ENCODE assay signal across 35 cellular contexts in genomic region chr7:151920533-151920932, GRCh38. TPM values are rescaled to one million over a fixed set of nuclear protein-coding genes. Genes with fewer than 3 reads are reported as not detected.
"Had no signal": no experiment of that assay in that cellular context is flagged by ENCODE, and none has a peak within 500 bp of the region (broad histone marks: within the 10 kb centered on the region; RNA-seq: fewer than 3 reads in every experiment).

No MANE protein-coding gene starts in this region.

- H3K4me1 Mint-ChIP-seq: mesothelial cell of epicardium had no signal

- H3K4me3 Mint-ChIP-seq: mesothelial cell of epicardium; naive thymus-derived CD8-positive, alpha-beta T cell; nephron progenitor cell; stimulated activated naive B cell treated with anti-CD40 and anti-IgM and Interleukin-4, amounts not matched to agents 10 μg/mL and 1 μg/mL and 100 μg/mL, for 72 hours; stimulated activated naive CD8-positive, alpha-beta T cell treated with anti-CD3 and anti-CD28 coated beads, Interleukin-15, Interleukin-2, amounts not matched to agents 100 ng/mL and 50 ng/mL, for 24 hours had no signal

- H3K27ac Mint-ChIP-seq: mesothelial cell of epicardium; nephron progenitor cell; stimulated activated naive B cell treated with anti-CD40 and anti-IgM and Interleukin-4, amounts not matched to agents 10 μg/mL and 1 μg/mL and 100 μg/mL, for 72 hours had no signal

- H3K36me3 Mint-ChIP-seq: mesothelial cell of epicardium; naive thymus-derived CD8-positive, alpha-beta T cell had no signal

- ATAC-seq: foreskin keratinocyte; gastroesophageal sphincter; heart left ventricle; left cardiac atrium; left lung; naive thymus-derived CD8-positive, alpha-beta T cell; psoas muscle; right cardiac atrium; stimulated activated naive B cell treated with anti-CD40 and anti-IgM and Interleukin-4, amounts not matched to agents 10 μg/mL and 1 μg/mL and 100 μg/mL, for 72 hours had no signal

- DNase-seq: dermis blood vessel endothelial cell; effector memory CD4-positive, alpha-beta T cell; foreskin keratinocyte; heart left ventricle; left cardiac atrium; left lung; mesenchymal stem cell; naive thymus-derived CD8-positive, alpha-beta T cell; nephron progenitor cell; nucleus accumbens; ovary; posterior cingulate gyrus; psoas muscle; right cardiac atrium; small intestine; stimulated activated CD4-positive, alpha-beta T cell treated with anti-CD3 and anti-CD28 coated beads, Interleukin-15, amount 100 ng/mL, for 24 hours; stimulated activated CD4-positive, alpha-beta T cell treated with anti-CD3 and anti-CD28 coated beads, Interleukin-2, amount 100 ng/mL, for 48 hours; stimulated activated naive B cell treated with anti-CD40 and anti-IgM and Interleukin-4, amounts not matched to agents 10 μg/mL and 1 μg/mL and 100 μg/mL, for 72 hours; uterus had no signal

- H3K9me3 Mint-ChIP-seq: mesothelial cell of epicardium; stimulated activated naive B cell treated with anti-CD40 and anti-IgM and Interleukin-4, amounts not matched to agents 10 μg/mL and 1 μg/mL and 100 μg/mL, for 72 hours; stimulated activated naive CD8-positive, alpha-beta T cell treated with anti-CD3 and anti-CD28 coated beads, Interleukin-15, Interleukin-2, amounts not matched to agents 100 ng/mL and 50 ng/mL, for 24 hours had no signal

RNA-seq across cellular contexts. Expression of gene GALNTL5, which starts 35.7 kb away (rescaled TPM):
- total RNA-seq: dermis blood vessel endothelial cell; endothelial cell of umbilical vein; epithelial cell of proximal tubule; esophagus muscularis mucosa; fibroblast of lung; foreskin keratinocyte; gastroesophageal sphincter; hepatocyte; kidney epithelial cell; left cardiac atrium; left lung; lower leg skin; lung microvascular endothelial cell; mesothelial cell of epicardium; mucosa of gallbladder; naive thymus-derived CD8-positive, alpha-beta T cell; ovary; psoas muscle; renal cortical epithelial cell; thoracic aorta; tibial nerve; upper lobe of left lung; uterus had no signal
